Comparison of ENCODE assay signal across 8 cellular contexts in the genomic region with DNA sequence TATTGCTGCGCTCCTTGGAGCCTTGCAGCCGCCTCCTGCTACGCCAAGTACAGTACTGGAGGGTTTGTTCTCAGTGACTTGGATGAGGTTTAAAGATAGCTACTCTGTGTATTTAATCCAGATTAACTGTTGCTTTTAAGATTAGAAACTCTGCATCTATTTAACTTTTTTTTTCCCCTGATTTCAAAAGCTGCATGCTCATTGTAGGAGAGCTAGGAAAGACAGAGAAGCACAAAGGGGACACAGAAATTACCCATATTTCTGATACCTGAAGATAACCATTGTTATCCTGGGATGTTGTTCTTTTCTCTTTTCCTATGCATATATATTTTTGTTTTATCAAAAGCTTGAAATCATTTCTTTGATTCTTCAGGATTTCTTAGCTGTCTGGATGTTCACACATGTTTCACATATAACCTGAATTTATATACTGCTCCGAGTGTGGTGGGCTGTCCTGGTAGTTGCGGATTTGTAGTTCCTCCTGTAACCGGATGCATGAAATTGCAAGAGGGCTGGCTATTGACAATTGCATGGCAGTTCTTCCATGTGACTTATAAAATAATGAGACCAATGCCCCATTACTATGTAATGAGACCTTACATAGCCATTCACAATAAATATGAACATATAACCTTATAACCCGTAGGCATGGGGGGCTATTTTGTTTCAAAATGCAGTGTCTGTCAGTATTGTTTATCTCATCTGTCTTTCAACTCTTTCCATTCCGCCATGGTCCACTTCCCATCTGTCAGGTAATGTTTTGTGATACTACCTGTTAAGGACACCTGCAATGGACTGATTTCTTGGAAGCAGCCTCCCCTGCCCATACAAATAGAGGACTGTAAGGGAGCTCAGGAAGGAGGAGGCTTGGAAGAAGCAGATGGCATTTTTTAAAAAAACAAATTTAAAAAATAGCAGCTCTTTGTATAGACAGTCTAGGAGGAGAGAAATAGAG. TPM values are rescaled to one million over a fixed set of nuclear protein-coding genes. Genes with fewer than 3 reads are reported as not detected.
A peak's percentile ranks its signal among the peaks of the same experiment; 100 is the strongest.
DNase-seq lines count a peak whose midpoint lies in the region; ATAC-seq and TF ChIP-seq lines count a peak whose summit lies in the region.

No MANE protein-coding gene starts in this region.

- H3K4me1 ChIP-seq in right atrium auricular region (peaks cover 0 to 16% of the 10 kb centered on the region in 2 donors), gastrocnemius medialis (peaks cover 10 to 43% of the 10 kb centered on the region in 2 donors)

- DNase-seq in BJ (ENCODE audit: low read depth): no peak
- peak; percentile 40 to 63 for DNase-seq in HL-60 (ENCODE audit: low read depth in 1 of 2, low spot score in 1 of 2)
- no peak for DNase-seq in activated CD4-positive, alpha-beta memory T cell treated with anti-CD3 and anti-CD28 coated beads, Interleukin-2, amount 10 ng/mL, durations not matched to agents 7 days and 5 days
- DNase-seq in right atrium auricular region (ENCODE audit: low spot score): no peak
- no peak for DNase-seq in gastrocnemius medialis
- no peak for DNase-seq in AG08396 (ENCODE audit: low spot score)
- DNase-seq in hepatic stellate cell (ENCODE audit: low spot score): no peak

- no peak for TF ChIP-seq POLR2A in gastrocnemius medialis (IDR thresholded peaks at IDR 0.05)

- intact Hi-C loops in gastrocnemius medialis (cut with DNase I; ENCODE audit: low total_unique reads): loop anchor here (2.0 to 5.0 kb wide), 3 partner anchors 64 to 321 kb away; no protein-coding TSS in a partner anchor

- ATAC-seq in gastrocnemius medialis (no peak), HG03439 (IDR thresholded peaks at IDR 0.05; ENCODE audit: unreplicated experiment) (no peak)

- CTCF ChIA-PET in BJ (lab: Yijun Ruan, JAX): interaction anchor here (0.6 to 1.3 kb wide), 4 partner anchors 11 to 69 kb away, joined by 3 to 4 read pairs (median 3); no protein-coding TSS in a partner anchor
- CTCF ChIA-PET in activated CD4-positive, alpha-beta memory T cell treated with anti-CD3 and anti-CD28 coated beads, Interleukin-2, amount 10 ng/mL, durations not matched to agents 7 days and 5 days (lab: Charles Lee): interaction anchor here (1.0 to 1.3 kb wide), 2 partner anchors 10 to 77 kb away, joined by 3 to 4 read pairs; no protein-coding TSS in a partner anchor

- no peaks in the 10 kb centered on the region for H3K36me3 Mint-ChIP-seq in activated CD4-positive, alpha-beta memory T cell treated with anti-CD3 and anti-CD28 coated beads, Interleukin-2, amount 10 ng/mL, durations not matched to agents 7 days and 5 days (ENCODE audit: low read depth)

- POLR2A ChIA-PET in BJ (lab: Charles Lee): no interaction called here
- POLR2A ChIA-PET in activated CD4-positive, alpha-beta memory T cell treated with anti-CD3 and anti-CD28 coated beads, Interleukin-2, amount 10 ng/mL, durations not matched to agents 7 days and 5 days (lab: Charles Lee): no interaction called here

- in situ Hi-C loops in gastrocnemius medialis (cut with MboI; ENCODE audit: low sequenced_read_pairs in 4 of 4): no loop called here

- H3K27me3 Mint-ChIP-seq in activated CD4-positive, alpha-beta memory T cell treated with anti-CD3 and anti-CD28 coated beads, Interleukin-2, amount 10 ng/mL, durations not matched to agents 7 days and 5 days: peaks cover 20% of the 10 kb centered on the region

- H3K9me3 Mint-ChIP-seq in activated CD4-positive, alpha-beta memory T cell treated with anti-CD3 and anti-CD28 coated beads, Interleukin-2, amount 10 ng/mL, durations not matched to agents 7 days and 5 days: no peaks in the 10 kb centered on the region

- TF ChIP-seq CTCF in BJ (IDR thresholded peaks at IDR 0.05; ENCODE audit: insufficient read depth, low read depth, low read length): no peak
- no peak for TF ChIP-seq CTCF in HL-60 (IDR thresholded peaks at IDR 0.05; ENCODE audit: insufficient read depth, low read length)
- TF ChIP-seq CTCF in right atrium auricular region (IDR thresholded peaks at IDR 0.05): no peak
- no peak for TF ChIP-seq CTCF in gastrocnemius medialis (IDR thresholded peaks at IDR 0.05 in 4 of 5, conservative IDR thresholded peaks at IDR 0.05 in 1 of 5)

- peak overlapping the region; percentile 85 for H3K27ac ChIP-seq in HL-60 (replicated peaks)
- peak overlapping the region; percentile 80 to 90 for H3K27ac ChIP-seq in right atrium auricular region
- peak overlapping the region; percentile 82 to 89 (median 82) for H3K27ac ChIP-seq in gastrocnemius medialis

- no peaks in the 10 kb centered on the region for H3K9me3 ChIP-seq in right atrium auricular region
- no peaks in the 10 kb centered on the region for H3K9me3 ChIP-seq in gastrocnemius medialis

- H3K4me3 ChIP-seq in BJ (ENCODE audit: low read depth, low read length) (peak overlapping the region; percentile 72), HL-60 (replicated peaks; ENCODE audit: insufficient read depth, low read length) (peak overlapping the region; percentile 85), right atrium auricular region (peak overlapping the region; percentile 82 to 85), gastrocnemius medialis (peak overlapping the region; percentile 80 to 86 (median 83))

- H3K36me3 ChIP-seq in BJ (ENCODE audit: control insufficient read depth, insufficient read depth, low read length) (no peaks in the 10 kb centered on the region), right atrium auricular region (no peaks in the 10 kb centered on the region), gastrocnemius medialis (no peaks in the 10 kb centered on the region)

- H3K4me3 Mint-ChIP-seq in activated CD4-positive, alpha-beta memory T cell treated with anti-CD3 and anti-CD28 coated beads, Interleukin-2, amount 10 ng/mL, durations not matched to agents 7 days and 5 days: peak overlapping the region; percentile 74

- no peak overlapping the region for H3K27ac Mint-ChIP-seq in activated CD4-positive, alpha-beta memory T cell treated with anti-CD3 and anti-CD28 coated beads, Interleukin-2, amount 10 ng/mL, durations not matched to agents 7 days and 5 days

- peaks cover 17% of the 10 kb centered on the region for H3K4me1 Mint-ChIP-seq in activated CD4-positive, alpha-beta memory T cell treated with anti-CD3 and anti-CD28 coated beads, Interleukin-2, amount 10 ng/mL, durations not matched to agents 7 days and 5 days

- H3K27me3 ChIP-seq in BJ (ENCODE audit: control insufficient read depth, insufficient read depth, low read length) (no peaks in the 10 kb centered on the region; the same call in 1 of the 2 replicates), HL-60 (ENCODE audit: insufficient read depth, poor library complexity, severe bottlenecking) (no peaks in the 10 kb centered on the region), right atrium auricular region (no peaks in the 10 kb centered on the region), gastrocnemius medialis (no peaks in the 10 kb centered on the region)

RNA-seq across cellular contexts. Expression of a gene that starts 1.4 kb away (rescaled TPM):
- polyA plus RNA-seq in BJ (2011; rRNA removed): 2.9 and 4.5 TPM in 2 replicates
- polyA minus RNA-seq in BJ (2011; rRNA and poly(A)+ RNA removed): 2.0 and 2.6 TPM in 2 replicates
- 1 to 10 TPM; 1.6 to 1.8 TPM for total RNA-seq in activated CD4-positive, alpha-beta memory T cell treated with anti-CD3 and anti-CD28 coated beads, Interleukin-2, amount 10 ng/mL, durations not matched to agents 7 days and 5 days
- total RNA-seq in right atrium auricular region (10 to 100 TPM; 11.5 to 23.2 TPM), gastrocnemius medialis (1 to 10 TPM; 8.4 to 9.4 (median 9.1) TPM)

Comparison
In these comparisons a context has a peak if more than half of its experiments do, and no peak if none do; other contexts are left out.
1. DNase-seq: peak in HL-60 (2 of 2); none in BJ (single experiment), activated CD4-positive, alpha-beta memory T cell treated with anti-CD3 and anti-CD28 coated beads, Interleukin-2, amount 10 ng/mL, durations not matched to agents 7 days and 5 days (single experiment), right atrium auricular region (single experiment), gastrocnemius medialis (0 of 2), AG08396 (single experiment) and hepatic stellate cell (single experiment).
2. Peak in every context shown above with its lines, with median percentiles within 50 percentile points of each other: H3K4me3 ChIP-seq and H3K27ac ChIP-seq.